Comparison of ENCODE assay signal across 1 cellular context in the genomic region with DNA sequence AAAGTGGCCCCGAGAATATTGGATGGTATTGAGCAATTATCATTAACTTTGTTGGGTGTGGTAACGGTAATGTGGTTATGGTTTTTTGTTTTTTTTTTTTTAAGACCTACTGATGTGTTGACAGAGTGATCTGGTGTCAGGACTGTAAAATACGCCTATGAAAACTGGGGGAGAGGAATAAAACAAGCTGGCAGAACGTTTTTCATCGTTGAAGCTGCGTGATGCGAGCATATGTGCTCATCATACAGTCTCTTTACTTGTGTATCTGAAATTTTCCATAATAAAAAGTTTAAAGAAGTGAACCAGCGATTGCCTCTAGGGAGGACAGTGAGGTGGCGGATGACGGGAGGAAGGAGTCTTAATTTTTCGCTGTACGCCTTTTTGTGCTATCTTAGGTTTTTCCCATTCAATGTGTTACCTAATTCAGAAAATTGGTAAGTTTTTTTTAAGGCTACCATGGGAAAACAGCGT.
TF ChIP-seq lines count a peak whose summit lies in the region.

No MANE protein-coding gene starts in this region.

TF ChIP-seq in WTC11, 78 proteins besides CTCF, POLR2A, EP300 and RAD21 (continued from another document):
- TF ChIP-seq, protein P1, sequence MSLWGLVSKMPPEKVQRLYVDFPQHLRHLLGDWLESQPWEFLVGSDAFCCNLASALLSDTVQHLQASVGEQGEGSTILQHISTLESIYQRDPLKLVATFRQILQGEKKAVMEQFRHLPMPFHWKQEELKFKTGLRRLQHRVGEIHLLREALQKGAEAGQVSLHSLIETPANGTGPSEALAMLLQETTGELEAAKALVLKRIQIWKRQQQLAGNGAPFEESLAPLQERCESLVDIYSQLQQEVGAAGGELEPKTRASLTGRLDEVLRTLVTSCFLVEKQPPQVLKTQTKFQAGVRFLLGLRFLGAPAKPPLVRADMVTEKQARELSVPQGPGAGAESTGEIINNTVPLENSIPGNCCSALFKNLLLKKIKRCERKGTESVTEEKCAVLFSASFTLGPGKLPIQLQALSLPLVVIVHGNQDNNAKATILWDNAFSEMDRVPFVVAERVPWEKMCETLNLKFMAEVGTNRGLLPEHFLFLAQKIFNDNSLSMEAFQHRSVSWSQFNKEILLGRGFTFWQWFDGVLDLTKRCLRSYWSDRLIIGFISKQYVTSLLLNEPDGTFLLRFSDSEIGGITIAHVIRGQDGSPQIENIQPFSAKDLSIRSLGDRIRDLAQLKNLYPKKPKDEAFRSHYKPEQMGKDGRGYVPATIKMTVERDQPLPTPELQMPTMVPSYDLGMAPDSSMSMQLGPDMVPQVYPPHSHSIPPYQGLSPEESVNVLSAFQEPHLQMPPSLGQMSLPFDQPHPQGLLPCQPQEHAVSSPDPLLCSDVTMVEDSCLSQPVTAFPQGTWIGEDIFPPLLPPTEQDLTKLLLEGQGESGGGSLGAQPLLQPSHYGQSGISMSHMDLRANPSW (CRISPR knock-in tag; conservative IDR thresholded peaks at IDR 0.05; ENCODE audit: low read depth) = no peak
- TF ChIP-seq GRHL2 (CRISPR knock-in tag; IDR thresholded peaks at IDR 0.05; ENCODE audit: insufficient replicate concordance, severe bottlenecking) (no peak), TP53 (CRISPR knock-in tag; IDR thresholded peaks at IDR 0.05) (no peak), ELF4 (CRISPR knock-in tag; IDR thresholded peaks at IDR 0.05; ENCODE audit: low read depth) (no peak)
- TF ChIP-seq, protein P2, sequence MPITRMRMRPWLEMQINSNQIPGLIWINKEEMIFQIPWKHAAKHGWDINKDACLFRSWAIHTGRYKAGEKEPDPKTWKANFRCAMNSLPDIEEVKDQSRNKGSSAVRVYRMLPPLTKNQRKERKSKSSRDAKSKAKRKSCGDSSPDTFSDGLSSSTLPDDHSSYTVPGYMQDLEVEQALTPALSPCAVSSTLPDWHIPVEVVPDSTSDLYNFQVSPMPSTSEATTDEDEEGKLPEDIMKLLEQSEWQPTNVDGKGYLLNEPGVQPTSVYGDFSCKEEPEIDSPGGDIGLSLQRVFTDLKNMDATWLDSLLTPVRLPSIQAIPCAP (CRISPR knock-in tag; IDR thresholded peaks at IDR 0.05) = no peak
